Comparison of ENCODE assay signal across 8 cellular contexts in the genomic region with DNA sequence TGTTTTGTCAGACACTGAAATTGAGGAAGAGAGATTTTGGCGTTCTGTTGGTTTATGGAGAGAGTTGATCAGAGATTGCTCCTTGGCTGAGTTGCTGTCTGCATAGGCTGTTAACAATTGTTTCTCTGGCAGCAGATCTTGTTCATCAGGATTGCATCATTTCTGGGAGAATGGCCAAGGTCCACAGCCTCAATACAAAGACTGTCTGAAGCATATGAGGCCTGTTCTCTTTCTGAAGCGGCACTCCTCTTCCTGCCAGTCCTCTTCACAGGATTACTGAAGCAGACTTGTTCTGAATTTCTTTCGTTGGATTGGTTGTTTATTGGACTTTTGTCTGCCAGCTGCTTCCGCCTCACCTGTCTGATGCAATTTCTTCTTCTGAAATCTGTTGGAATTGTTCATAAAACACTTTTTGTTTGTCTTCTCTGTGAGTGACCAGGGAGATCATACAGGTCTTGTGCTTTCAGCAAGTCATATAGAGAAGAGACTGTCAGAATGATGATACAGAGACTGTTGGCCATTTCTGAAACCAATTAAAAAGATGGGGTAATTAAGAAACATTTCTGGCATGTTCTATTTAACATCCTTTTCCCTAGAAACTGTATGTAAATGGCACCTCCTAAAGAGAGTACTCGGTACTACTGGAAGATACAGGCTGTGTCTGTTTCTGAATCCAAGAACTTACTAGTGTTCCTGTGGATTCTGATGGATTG. TPM values are rescaled to one million over a fixed set of nuclear protein-coding genes. Genes with fewer than 3 reads are reported as not detected.
DNase-seq lines count a peak whose midpoint lies in the region; ATAC-seq and TF ChIP-seq lines count a peak whose summit lies in the region.

No MANE protein-coding gene starts in this region.

- H3K36me3 ChIP-seq in heart left ventricle (peaks cover 0 to 38% (median 30%) of the 10 kb centered on the region in 9 donors), ovary (no peaks in the 10 kb centered on the region)

- intact Hi-C loops in heart left ventricle (cut with DNase I) = loop anchor here in 8 of 10 donors (1.0 to 10.0 kb wide), 7 partner anchors 22 to 71 kb away; a partner anchor contains a TSS
- intact Hi-C loops in ovary (cut with DNase I) = loop anchor here in 2 of 4 donors (10.0 kb wide), 1 partner anchor 68 kb away; no protein-coding TSS in a partner anchor

- H3K4me1 ChIP-seq in heart left ventricle = peaks cover 12 to 76% (median 47%) of the 10 kb centered on the region in 12 donors
- H3K4me1 ChIP-seq in ovary (ENCODE audit: insufficient read depth) = no peaks in the 10 kb centered on the region

- DNase-seq in COLO668 (lab: John Stamatoyannopoulos, UW; ENCODE audit: unreplicated experiment) = peak; percentile 55
- peak; percentile 57 for DNase-seq in HK-2 (ENCODE audit: unreplicated experiment)
- DNase-seq in NCI-H774 (lab: John Stamatoyannopoulos, UW) = peak; percentile 88
- peak in 54 of 58 donors; percentile 12 to 96 (median 78) for DNase-seq in anterior cingulate cortex (lab: John Stamatoyannopoulos, UW)
- peak in 4 of 5 donors; percentile 83 to 91 (median 88) for DNase-seq in heart left ventricle
- DNase-seq in ovary = peak; percentile 53 to 91 (median 82)

- peak overlapping the region in 3 of 12 donors; percentile 6 to 31 (median 11) for H3K4me3 ChIP-seq in heart left ventricle
- H3K4me3 ChIP-seq in ovary = no peak overlapping the region

- ATAC-seq in heart left ventricle (peak; percentile 91 to 98 (median 96)), HG02623 (IDR thresholded peaks at IDR 0.05; ENCODE audit: unreplicated experiment) (no peak), GM19035 (IDR thresholded peaks at IDR 0.05; ENCODE audit: unreplicated experiment) (no peak)

- 2 to 13% (median 4%) methylated on average over 5 of the region's 5 CpGs for WGBS in heart left ventricle, 4 donors
- 5 to 7% (median 6%) methylated on average over 5 of the region's 5 CpGs for WGBS in ovary, 3 donors

- H3K27ac ChIP-seq in heart left ventricle (peak overlapping the region; percentile 14 to 86 (median 78)), ovary (peak overlapping the region in 1 of 2 donors; percentile 44)

- H3K9me3 ChIP-seq in heart left ventricle (no peaks in the 10 kb centered on the region), ovary (no peaks in the 10 kb centered on the region)

- TF ChIP-seq CTCF in heart left ventricle (IDR thresholded peaks at IDR 0.05) (peak; percentile 17 to 66 (median 49)), ovary (IDR thresholded peaks at IDR 0.05) (peak in 2 of 3 donors; percentile 31 to 42)

- H3K27me3 ChIP-seq in heart left ventricle (no peaks in the 10 kb centered on the region), ovary (no peaks in the 10 kb centered on the region)

- TF ChIP-seq POLR2A in heart left ventricle (IDR thresholded peaks at IDR 0.05) = no peak
- TF ChIP-seq POLR2A in ovary (IDR thresholded peaks at IDR 0.05) = no peak

- TF ChIP-seq EP300 in ovary (IDR thresholded peaks at IDR 0.05) = no peak

RNA-seq across cellular contexts. Expression of a gene that starts 25.5 kb away (rescaled TPM):
- total RNA-seq in heart left ventricle (10 to 100 TPM; 40.8 to 84.2 (median 53.9) TPM), ovary (100 to 1,000 TPM in 3 of 7 donors, 10 to 100 TPM in 4; 74.6 to 140 (median 98.2) TPM)
- polyA plus RNA-seq in heart left ventricle (10 to 100 TPM; 28.2 to 28.7 TPM), ovary (10 to 100 TPM; 30.8 to 71.8 TPM)

Comparison
In these comparisons a context has a peak if more than half of its experiments do, and no peak if none do; other contexts are left out.
1. ATAC-seq: peak in heart left ventricle (4 of 4); none in HG02623 (single experiment) and GM19035 (single experiment).
2. Peak in every context shown above with its lines, with median percentiles within 50 percentile points of each other: DNase-seq.